ENCODE assay signal across 1 cellular context in the genomic region with DNA sequence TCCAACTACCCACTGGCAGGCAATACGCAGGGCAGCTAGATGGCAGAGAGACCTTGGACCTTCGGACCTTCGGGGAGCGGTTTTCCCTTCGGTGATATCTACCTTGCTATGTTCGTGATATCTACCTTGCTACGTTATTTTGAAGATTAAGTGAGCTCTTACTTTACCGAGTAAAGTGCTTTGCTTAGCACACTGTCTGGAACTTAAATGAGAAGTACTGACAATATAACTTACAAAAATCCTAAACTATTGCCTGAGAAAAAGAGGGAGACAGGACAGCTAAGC.
TF ChIP-seq lines count a peak whose summit lies in the region.

No MANE protein-coding gene starts in this region.

TF ChIP-seq in HepG2, 621 proteins besides CTCF, POLR2A, EP300 and RAD21 (continued from another document and continues in another):
- TF ChIP-seq, protein P1, sequence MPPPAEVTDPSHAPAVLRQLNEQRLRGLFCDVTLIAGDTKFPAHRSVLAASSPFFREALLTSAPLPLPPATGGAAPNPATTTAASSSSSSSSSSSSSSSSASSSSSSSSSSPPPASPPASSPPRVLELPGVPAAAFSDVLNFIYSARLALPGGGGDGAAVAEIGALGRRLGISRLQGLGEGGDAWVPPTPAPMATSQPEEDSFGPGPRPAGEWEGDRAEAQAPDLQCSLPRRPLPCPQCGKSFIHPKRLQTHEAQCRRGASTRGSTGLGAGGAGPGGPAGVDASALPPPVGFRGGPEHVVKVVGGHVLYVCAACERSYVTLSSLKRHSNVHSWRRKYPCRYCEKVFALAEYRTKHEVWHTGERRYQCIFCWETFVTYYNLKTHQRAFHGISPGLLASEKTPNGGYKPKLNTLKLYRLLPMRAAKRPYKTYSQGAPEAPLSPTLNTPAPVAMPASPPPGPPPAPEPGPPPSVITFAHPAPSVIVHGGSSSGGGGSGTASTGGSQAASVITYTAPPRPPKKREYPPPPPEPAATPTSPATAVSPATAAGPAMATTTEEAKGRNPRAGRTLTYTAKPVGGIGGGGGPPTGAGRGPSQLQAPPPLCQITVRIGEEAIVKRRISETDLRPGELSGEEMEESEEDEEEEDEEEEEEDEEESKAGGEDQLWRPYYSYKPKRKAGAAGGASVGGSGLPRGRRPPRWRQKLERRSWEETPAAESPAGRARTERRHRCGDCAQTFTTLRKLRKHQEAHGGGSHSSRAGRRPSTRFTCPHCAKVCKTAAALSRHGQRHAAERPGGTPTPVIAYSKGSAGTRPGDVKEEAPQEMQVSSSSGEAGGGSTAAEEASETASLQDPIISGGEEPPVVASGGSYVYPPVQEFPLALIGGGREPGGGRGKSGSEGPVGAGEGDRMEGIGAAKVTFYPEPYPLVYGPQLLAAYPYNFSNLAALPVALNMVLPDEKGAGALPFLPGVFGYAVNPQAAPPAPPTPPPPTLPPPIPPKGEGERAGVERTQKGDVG (CRISPR knock-in tag; IDR thresholded peaks at IDR 0.05; ENCODE audit: borderline replicate concordance): no peak
- TF ChIP-seq ZMAT3 (CRISPR knock-in tag; conservative IDR thresholded peaks at IDR 0.05) (no peak), TOPORS (CRISPR knock-in tag; IDR thresholded peaks at IDR 0.05) (no peak), SIX1 (CRISPR knock-in tag; IDR thresholded peaks at IDR 0.05; ENCODE audit: borderline replicate concordance) (0 out of 2 replicates have a peak, but pooled peaks have one; percentile 21), ZSCAN22 (CRISPR knock-in tag; IDR thresholded peaks at IDR 0.05) (no peak), FOXA1 (IDR thresholded peaks at IDR 0.05) (no peak), FOXA1 (CRISPR knock-in tag; IDR thresholded peaks at IDR 0.05) (no peak), ZNF569 (CRISPR knock-in tag; IDR thresholded peaks at IDR 0.05; ENCODE audit: borderline replicate concordance) (no peak), POLR2AphosphoS5 (IDR thresholded peaks at IDR 0.05; ENCODE audit: low read depth, low read length) (0 out of 2 replicates have a peak, but pooled peaks have one; percentile 73), CBX2 (IDR thresholded peaks at IDR 0.05; ENCODE audit: low read depth, low read length) (no peak), CBX2 (CRISPR knock-in tag; IDR thresholded peaks at IDR 0.05; ENCODE audit: low read depth) (no peak), HNF4A (CRISPR knock-in tag; IDR thresholded peaks at IDR 0.05) (peak; percentile 92), HOXD1 (CRISPR knock-in tag; IDR thresholded peaks at IDR 0.05) (no peak), FOSL2 (CRISPR knock-in tag; IDR thresholded peaks at IDR 0.05) (no peak), TBL1XR1 (IDR thresholded peaks at IDR 0.05; ENCODE audit: borderline replicate concordance, low read length, partially characterized antibody) (no peak), ZC3H13 (CRISPR knock-in tag; IDR thresholded peaks at IDR 0.05) (0 out of 2 replicates have a peak, but pooled peaks have one; percentile 18)
- TF ChIP-seq, protein P2, sequence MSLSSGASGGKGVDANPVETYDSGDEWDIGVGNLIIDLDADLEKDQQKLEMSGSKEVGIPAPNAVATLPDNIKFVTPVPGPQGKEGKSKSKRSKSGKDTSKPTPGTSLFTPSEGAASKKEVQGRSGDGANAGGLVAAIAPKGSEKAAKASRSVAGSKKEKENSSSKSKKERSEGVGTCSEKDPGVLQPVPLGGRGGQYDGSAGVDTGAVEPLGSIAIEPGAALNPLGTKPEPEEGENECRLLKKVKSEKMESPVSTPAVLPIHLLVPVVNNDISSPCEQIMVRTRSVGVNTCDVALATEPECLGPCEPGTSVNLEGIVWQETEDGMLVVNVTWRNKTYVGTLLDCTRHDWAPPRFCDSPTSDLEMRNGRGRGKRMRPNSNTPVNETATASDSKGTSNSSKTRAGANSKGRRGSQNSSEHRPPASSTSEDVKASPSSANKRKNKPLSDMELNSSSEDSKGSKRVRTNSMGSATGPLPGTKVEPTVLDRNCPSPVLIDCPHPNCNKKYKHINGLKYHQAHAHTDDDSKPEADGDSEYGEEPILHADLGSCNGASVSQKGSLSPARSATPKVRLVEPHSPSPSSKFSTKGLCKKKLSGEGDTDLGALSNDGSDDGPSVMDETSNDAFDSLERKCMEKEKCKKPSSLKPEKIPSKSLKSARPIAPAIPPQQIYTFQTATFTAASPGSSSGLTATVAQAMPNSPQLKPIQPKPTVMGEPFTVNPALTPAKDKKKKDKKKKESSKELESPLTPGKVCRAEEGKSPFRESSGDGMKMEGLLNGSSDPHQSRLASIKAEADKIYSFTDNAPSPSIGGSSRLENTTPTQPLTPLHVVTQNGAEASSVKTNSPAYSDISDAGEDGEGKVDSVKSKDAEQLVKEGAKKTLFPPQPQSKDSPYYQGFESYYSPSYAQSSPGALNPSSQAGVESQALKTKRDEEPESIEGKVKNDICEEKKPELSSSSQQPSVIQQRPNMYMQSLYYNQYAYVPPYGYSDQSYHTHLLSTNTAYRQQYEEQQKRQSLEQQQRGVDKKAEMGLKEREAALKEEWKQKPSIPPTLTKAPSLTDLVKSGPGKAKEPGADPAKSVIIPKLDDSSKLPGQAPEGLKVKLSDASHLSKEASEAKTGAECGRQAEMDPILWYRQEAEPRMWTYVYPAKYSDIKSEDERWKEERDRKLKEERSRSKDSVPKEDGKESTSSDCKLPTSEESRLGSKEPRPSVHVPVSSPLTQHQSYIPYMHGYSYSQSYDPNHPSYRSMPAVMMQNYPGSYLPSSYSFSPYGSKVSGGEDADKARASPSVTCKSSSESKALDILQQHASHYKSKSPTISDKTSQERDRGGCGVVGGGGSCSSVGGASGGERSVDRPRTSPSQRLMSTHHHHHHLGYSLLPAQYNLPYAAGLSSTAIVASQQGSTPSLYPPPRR (CRISPR knock-in tag; IDR thresholded peaks at IDR 0.05; ENCODE audit: borderline replicate concordance): no peak
- TF ChIP-seq, protein P3, sequence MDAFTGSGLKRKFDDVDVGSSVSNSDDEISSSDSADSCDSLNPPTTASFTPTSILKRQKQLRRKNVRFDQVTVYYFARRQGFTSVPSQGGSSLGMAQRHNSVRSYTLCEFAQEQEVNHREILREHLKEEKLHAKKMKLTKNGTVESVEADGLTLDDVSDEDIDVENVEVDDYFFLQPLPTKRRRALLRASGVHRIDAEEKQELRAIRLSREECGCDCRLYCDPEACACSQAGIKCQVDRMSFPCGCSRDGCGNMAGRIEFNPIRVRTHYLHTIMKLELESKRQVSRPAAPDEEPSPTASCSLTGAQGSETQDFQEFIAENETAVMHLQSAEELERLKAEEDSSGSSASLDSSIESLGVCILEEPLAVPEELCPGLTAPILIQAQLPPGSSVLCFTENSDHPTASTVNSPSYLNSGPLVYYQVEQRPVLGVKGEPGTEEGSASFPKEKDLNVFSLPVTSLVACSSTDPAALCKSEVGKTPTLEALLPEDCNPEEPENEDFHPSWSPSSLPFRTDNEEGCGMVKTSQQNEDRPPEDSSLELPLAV (CRISPR knock-in tag; conservative IDR thresholded peaks at IDR 0.05; ENCODE audit: low read depth): no peak
- TF ChIP-seq, protein P4, sequence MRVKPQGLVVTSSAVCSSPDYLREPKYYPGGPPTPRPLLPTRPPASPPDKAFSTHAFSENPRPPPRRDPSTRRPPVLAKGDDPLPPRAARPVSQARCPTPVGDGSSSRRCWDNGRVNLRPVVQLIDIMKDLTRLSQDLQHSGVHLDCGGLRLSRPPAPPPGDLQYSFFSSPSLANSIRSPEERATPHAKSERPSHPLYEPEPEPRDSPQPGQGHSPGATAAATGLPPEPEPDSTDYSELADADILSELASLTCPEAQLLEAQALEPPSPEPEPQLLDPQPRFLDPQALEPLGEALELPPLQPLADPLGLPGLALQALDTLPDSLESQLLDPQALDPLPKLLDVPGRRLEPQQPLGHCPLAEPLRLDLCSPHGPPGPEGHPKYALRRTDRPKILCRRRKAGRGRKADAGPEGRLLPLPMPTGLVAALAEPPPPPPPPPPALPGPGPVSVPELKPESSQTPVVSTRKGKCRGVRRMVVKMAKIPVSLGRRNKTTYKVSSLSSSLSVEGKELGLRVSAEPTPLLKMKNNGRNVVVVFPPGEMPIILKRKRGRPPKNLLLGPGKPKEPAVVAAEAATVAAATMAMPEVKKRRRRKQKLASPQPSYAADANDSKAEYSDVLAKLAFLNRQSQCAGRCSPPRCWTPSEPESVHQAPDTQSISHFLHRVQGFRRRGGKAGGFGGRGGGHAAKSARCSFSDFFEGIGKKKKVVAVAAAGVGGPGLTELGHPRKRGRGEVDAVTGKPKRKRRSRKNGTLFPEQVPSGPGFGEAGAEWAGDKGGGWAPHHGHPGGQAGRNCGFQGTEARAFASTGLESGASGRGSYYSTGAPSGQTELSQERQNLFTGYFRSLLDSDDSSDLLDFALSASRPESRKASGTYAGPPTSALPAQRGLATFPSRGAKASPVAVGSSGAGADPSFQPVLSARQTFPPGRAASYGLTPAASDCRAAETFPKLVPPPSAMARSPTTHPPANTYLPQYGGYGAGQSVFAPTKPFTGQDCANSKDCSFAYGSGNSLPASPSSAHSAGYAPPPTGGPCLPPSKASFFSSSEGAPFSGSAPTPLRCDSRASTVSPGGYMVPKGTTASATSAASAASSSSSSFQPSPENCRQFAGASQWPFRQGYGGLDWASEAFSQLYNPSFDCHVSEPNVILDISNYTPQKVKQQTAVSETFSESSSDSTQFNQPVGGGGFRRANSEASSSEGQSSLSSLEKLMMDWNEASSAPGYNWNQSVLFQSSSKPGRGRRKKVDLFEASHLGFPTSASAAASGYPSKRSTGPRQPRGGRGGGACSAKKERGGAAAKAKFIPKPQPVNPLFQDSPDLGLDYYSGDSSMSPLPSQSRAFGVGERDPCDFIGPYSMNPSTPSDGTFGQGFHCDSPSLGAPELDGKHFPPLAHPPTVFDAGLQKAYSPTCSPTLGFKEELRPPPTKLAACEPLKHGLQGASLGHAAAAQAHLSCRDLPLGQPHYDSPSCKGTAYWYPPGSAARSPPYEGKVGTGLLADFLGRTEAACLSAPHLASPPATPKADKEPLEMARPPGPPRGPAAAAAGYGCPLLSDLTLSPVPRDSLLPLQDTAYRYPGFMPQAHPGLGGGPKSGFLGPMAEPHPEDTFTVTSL (CRISPR knock-in tag; IDR thresholded peaks at IDR 0.05; ENCODE audit: borderline replicate concordance): no peak
- TF ChIP-seq, protein P5, sequence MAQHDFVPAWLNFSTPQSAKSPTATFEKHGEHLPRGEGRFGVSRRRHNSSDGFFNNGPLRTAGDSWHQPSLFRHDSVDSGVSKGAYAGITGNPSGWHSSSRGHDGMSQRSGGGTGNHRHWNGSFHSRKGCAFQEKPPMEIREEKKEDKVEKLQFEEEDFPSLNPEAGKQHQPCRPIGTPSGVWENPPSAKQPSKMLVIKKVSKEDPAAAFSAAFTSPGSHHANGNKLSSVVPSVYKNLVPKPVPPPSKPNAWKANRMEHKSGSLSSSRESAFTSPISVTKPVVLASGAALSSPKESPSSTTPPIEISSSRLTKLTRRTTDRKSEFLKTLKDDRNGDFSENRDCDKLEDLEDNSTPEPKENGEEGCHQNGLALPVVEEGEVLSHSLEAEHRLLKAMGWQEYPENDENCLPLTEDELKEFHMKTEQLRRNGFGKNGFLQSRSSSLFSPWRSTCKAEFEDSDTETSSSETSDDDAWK (CRISPR knock-in tag; IDR thresholded peaks at IDR 0.05): no peak
- TF ChIP-seq, protein P6, sequence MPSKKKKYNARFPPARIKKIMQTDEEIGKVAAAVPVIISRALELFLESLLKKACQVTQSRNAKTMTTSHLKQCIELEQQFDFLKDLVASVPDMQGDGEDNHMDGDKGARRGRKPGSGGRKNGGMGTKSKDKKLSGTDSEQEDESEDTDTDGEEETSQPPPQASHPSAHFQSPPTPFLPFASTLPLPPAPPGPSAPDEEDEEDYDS (CRISPR knock-in tag; IDR thresholded peaks at IDR 0.05): peak; percentile 12; the same call in 1 of the 2 replicates
- TF ChIP-seq, protein P7, sequence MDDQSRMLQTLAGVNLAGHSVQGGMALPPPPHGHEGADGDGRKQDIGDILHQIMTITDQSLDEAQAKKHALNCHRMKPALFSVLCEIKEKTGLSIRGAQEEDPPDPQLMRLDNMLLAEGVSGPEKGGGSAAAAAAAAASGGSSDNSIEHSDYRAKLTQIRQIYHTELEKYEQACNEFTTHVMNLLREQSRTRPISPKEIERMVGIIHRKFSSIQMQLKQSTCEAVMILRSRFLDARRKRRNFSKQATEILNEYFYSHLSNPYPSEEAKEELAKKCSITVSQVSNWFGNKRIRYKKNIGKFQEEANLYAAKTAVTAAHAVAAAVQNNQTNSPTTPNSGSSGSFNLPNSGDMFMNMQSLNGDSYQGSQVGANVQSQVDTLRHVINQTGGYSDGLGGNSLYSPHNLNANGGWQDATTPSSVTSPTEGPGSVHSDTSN (CRISPR knock-in tag; IDR thresholded peaks at IDR 0.05; ENCODE audit: borderline replicate concordance): no peak
- TF ChIP-seq, protein P8, sequence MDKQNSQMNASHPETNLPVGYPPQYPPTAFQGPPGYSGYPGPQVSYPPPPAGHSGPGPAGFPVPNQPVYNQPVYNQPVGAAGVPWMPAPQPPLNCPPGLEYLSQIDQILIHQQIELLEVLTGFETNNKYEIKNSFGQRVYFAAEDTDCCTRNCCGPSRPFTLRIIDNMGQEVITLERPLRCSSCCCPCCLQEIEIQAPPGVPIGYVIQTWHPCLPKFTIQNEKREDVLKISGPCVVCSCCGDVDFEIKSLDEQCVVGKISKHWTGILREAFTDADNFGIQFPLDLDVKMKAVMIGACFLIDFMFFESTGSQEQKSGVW (CRISPR knock-in tag; IDR thresholded peaks at IDR 0.05; ENCODE audit: borderline replicate concordance): no peak
- TF ChIP-seq, protein P9, sequence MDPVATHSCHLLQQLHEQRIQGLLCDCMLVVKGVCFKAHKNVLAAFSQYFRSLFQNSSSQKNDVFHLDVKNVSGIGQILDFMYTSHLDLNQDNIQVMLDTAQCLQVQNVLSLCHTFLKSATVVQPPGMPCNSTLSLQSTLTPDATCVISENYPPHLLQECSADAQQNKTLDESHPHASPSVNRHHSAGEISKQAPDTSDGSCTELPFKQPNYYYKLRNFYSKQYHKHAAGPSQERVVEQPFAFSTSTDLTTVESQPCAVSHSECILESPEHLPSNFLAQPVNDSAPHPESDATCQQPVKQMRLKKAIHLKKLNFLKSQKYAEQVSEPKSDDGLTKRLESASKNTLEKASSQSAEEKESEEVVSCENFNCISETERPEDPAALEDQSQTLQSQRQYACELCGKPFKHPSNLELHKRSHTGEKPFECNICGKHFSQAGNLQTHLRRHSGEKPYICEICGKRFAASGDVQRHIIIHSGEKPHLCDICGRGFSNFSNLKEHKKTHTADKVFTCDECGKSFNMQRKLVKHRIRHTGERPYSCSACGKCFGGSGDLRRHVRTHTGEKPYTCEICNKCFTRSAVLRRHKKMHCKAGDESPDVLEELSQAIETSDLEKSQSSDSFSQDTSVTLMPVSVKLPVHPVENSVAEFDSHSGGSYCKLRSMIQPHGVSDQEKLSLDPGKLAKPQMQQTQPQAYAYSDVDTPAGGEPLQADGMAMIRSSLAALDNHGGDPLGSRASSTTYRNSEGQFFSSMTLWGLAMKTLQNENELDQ (CRISPR knock-in tag; IDR thresholded peaks at IDR 0.05; ENCODE audit: borderline replicate concordance): no peak
- TF ChIP-seq, protein P10, sequence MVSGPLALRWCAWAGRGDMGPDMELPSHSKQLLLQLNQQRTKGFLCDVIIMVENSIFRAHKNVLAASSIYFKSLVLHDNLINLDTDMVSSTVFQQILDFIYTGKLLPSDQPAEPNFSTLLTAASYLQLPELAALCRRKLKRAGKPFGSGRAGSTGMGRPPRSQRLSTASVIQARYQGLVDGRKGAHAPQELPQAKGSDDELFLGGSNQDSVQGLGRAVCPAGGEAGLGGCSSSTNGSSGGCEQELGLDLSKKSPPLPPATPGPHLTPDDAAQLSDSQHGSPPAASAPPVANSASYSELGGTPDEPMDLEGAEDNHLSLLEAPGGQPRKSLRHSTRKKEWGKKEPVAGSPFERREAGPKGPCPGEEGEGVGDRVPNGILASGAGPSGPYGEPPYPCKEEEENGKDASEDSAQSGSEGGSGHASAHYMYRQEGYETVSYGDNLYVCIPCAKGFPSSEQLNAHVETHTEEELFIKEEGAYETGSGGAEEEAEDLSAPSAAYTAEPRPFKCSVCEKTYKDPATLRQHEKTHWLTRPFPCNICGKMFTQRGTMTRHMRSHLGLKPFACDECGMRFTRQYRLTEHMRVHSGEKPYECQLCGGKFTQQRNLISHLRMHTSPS (CRISPR knock-in tag; IDR thresholded peaks at IDR 0.05; ENCODE audit: low read depth): peak; percentile 84
